ENCODE assay signal across 21 cellular contexts in genomic region chr18:66734451-66734850, GRCh38.
A peak's percentile ranks its signal among the peaks of the same experiment; 100 is the strongest.
DNase-seq lines count a peak whose midpoint lies in the region; ATAC-seq lines count a peak whose summit lies in the region.
"Had no signal": no experiment of that assay in that cellular context is flagged by ENCODE, and none has a peak within 500 bp of the region (broad histone marks: within the 10 kb centered on the region; RNA-seq: fewer than 3 reads in every experiment).

No MANE protein-coding gene starts in this region.

- no peak for ATAC-seq in GM19351 (IDR thresholded peaks at IDR 0.05; ENCODE audit: unreplicated experiment)
- no peak for ATAC-seq in HG03159 (IDR thresholded peaks at IDR 0.05; ENCODE audit: unreplicated experiment)
- ATAC-seq: A549, HepG2, K562 had no signal

- peak; percentile 52 for DNase-seq in COLO829 (ENCODE audit: low spot score)
- DNase-seq in HS-5 (ENCODE audit: low read depth): peak; percentile 53
- peak; percentile 16 for DNase-seq in astrocyte of the hippocampus (ENCODE audit: low read depth, low spot score)
- DNase-seq in foreskin melanocyte: peak; percentile 52
- DNase-seq in activated T-helper 1 cell treated with anti-CD3 and anti-CD28 coated beads, Interleukin-12 subunit alpha, Interleukin-12 subunit beta, Interleukin-2, Interleukin-4 antibody, amounts not matched to agents 30 ng/mL and 10 ng/mL and 1 ng/mL, durations not matched to agents 14 hours and 24 hours and 36 hours (ENCODE audit: low spot score): no peak
- DNase-seq: BE2C, DMS79, H7, MM.1S, NCI-H1048, NCI-H1436, NCI-H187 treated with DMSO at 0.1 percent for 48 hours, NCI-H2107, NCI-H524, NCI-H82, SJCRH30 had no signal

- no peak overlapping the region for H3K27ac Mint-ChIP-seq in activated T-helper 1 cell treated with anti-CD3 and anti-CD28 coated beads, Interleukin-12 subunit alpha, Interleukin-12 subunit beta, Interleukin-2, Interleukin-4 antibody, amounts not matched to agents 30 ng/mL and 10 ng/mL and 1 ng/mL, durations not matched to agents 14 hours and 24 hours and 36 hours

- no peaks in the 10 kb centered on the region for H3K27me3 Mint-ChIP-seq in activated T-helper 1 cell treated with anti-CD3 and anti-CD28 coated beads, Interleukin-12 subunit alpha, Interleukin-12 subunit beta, Interleukin-2, Interleukin-4 antibody, amounts not matched to agents 30 ng/mL and 10 ng/mL and 1 ng/mL, durations not matched to agents 14 hours and 24 hours and 36 hours (ENCODE audit: insufficient read depth)

- intact Hi-C loops in activated T-helper 1 cell treated with anti-CD3 and anti-CD28 coated beads, Interleukin-12 subunit alpha, Interleukin-12 subunit beta, Interleukin-2, Interleukin-4 antibody, amounts not matched to agents 30 ng/mL and 10 ng/mL and 1 ng/mL, durations not matched to agents 14 hours and 24 hours and 36 hours (cut with micrococcal nuclease): no loop called here

- H3K4me1 Mint-ChIP-seq in activated T-helper 1 cell treated with anti-CD3 and anti-CD28 coated beads, Interleukin-12 subunit alpha, Interleukin-12 subunit beta, Interleukin-2, Interleukin-4 antibody, amounts not matched to agents 30 ng/mL and 10 ng/mL and 1 ng/mL, durations not matched to agents 14 hours and 24 hours and 36 hours (ENCODE audit: low read depth): no peaks in the 10 kb centered on the region

- H3K9me3 Mint-ChIP-seq in activated T-helper 1 cell treated with anti-CD3 and anti-CD28 coated beads, Interleukin-12 subunit alpha, Interleukin-12 subunit beta, Interleukin-2, Interleukin-4 antibody, amounts not matched to agents 30 ng/mL and 10 ng/mL and 1 ng/mL, durations not matched to agents 14 hours and 24 hours and 36 hours: peaks cover 5% of the 10 kb centered on the region

- no peak overlapping the region for H3K4me3 Mint-ChIP-seq in activated T-helper 1 cell treated with anti-CD3 and anti-CD28 coated beads, Interleukin-12 subunit alpha, Interleukin-12 subunit beta, Interleukin-2, Interleukin-4 antibody, amounts not matched to agents 30 ng/mL and 10 ng/mL and 1 ng/mL, durations not matched to agents 14 hours and 24 hours and 36 hours

- no peaks in the 10 kb centered on the region for H3K36me3 Mint-ChIP-seq in activated T-helper 1 cell treated with anti-CD3 and anti-CD28 coated beads, Interleukin-12 subunit alpha, Interleukin-12 subunit beta, Interleukin-2, Interleukin-4 antibody, amounts not matched to agents 30 ng/mL and 10 ng/mL and 1 ng/mL, durations not matched to agents 14 hours and 24 hours and 36 hours (ENCODE audit: low read depth)
